19 cellular contexts compared by ENCODE assay signal in genomic region chr1:20442920-20443625, GRCh38. TPM values are rescaled to one million over a fixed set of nuclear protein-coding genes. Genes with fewer than 3 reads are reported as not detected.
A peak's percentile ranks its signal among the peaks of the same experiment; 100 is the strongest.
DNase-seq lines count a peak whose midpoint lies in the region; ATAC-seq and TF ChIP-seq lines count a peak whose summit lies in the region.
"Had no signal": no experiment of that assay in that cellular context is flagged by ENCODE, and none has a peak within 500 bp of the region (broad histone marks: within the 10 kb centered on the region; RNA-seq: fewer than 3 reads in every experiment).

No MANE protein-coding gene starts in this region.

- H3K4me1 ChIP-seq in vagina, result no peaks in the 10 kb centered on the region
- H3K4me1 ChIP-seq: stomach had no signal

- no peak for TF ChIP-seq POLR2A in vagina (IDR thresholded peaks at IDR 0.05)

- DNase-seq in AG09319 (ENCODE audit: extremely low read depth, low read depth), result peak; percentile 25
- DNase-seq in GM04503 (ENCODE audit: low read depth), result peak; percentile 29
- peak; percentile 92 for DNase-seq in NCI-H82 (lab: John Stamatoyannopoulos, UW)
- DNase-seq in mesenteric fat pad (ENCODE audit: low spot score), result peak; percentile 82
- DNase-seq in GM10266 (ENCODE audit: extremely low spot score), result no peak
- no peak for DNase-seq in vagina (ENCODE audit: extremely low spot score in 2 of 2)
- no peak for DNase-seq in midbrain (lab: John Stamatoyannopoulos, UW)
- DNase-seq in left ventricle myocardium superior, result no peak
- DNase-seq: activated CD8-positive, alpha-beta T cell treated with anti-CD3 and anti-CD28 coated beads for 36 hours; activated naive CD8-positive, alpha-beta T cell treated with anti-CD3 and anti-CD28 coated beads, Interleukin-2, amount 10 ng/mL, durations not matched to agents 7 days and 5 days; activated T-cell treated with anti-CD3 and anti-CD28 coated beads, Interleukin-2, amount 50 U/mL, for 24 hours; brain microvascular endothelial cell; GDM1; NCI-H1436; NCI-H446 treated with DMSO at 0.1 percent for 48 hours; ovary; SHP77; stimulated activated CD4-positive, alpha-beta T cell treated with anti-CD3 and anti-CD28 coated beads, Interleukin-1b, Interleukin-23, amount 100 ng/mL, for 48 hours; stomach had no signal

- no peaks in the 10 kb centered on the region for H3K9me3 ChIP-seq in vagina
- H3K9me3 ChIP-seq: ovary, stomach had no signal

- H3K27me3 ChIP-seq in vagina, result no peaks in the 10 kb centered on the region
- H3K27me3 ChIP-seq: brain microvascular endothelial cell, ovary had no signal

- no peak overlapping the region for H3K4me3 ChIP-seq in vagina
- H3K4me3 ChIP-seq: ovary, stomach had no signal

- intact Hi-C loops in vagina (cut with DNase I), result no loop called here
- intact Hi-C loops in left ventricle myocardium superior (cut with micrococcal nuclease), result no loop called here

- H3K36me3 ChIP-seq in vagina, result no peaks in the 10 kb centered on the region
- H3K36me3 ChIP-seq: brain microvascular endothelial cell, ovary, stomach had no signal

- no peak overlapping the region for H3K27ac ChIP-seq in vagina
- H3K27ac ChIP-seq: brain microvascular endothelial cell, ovary, stomach had no signal

- ATAC-seq in left ventricle myocardium superior, result no peak
- ATAC-seq: activated CD8-positive, alpha-beta T cell treated with anti-CD3 and anti-CD28 coated beads for 36 hours had no signal

- no peak for TF ChIP-seq CTCF in AG09319 (IDR thresholded peaks at IDR 0.05; ENCODE audit: low read depth, low read length)
- TF ChIP-seq CTCF in GM10266 (IDR thresholded peaks at IDR 0.05; ENCODE audit: control insufficient read depth, insufficient read depth, low read depth, missing control alignments), result no peak
- no peak for TF ChIP-seq CTCF in vagina (IDR thresholded peaks at IDR 0.05)

RNA-seq across cellular contexts. Expression of gene CAMK2N1, which starts 42.9 kb away (rescaled TPM):
- total RNA-seq in mesenteric fat pad (13.6 TPM), vagina (18.9 TPM), left ventricle myocardium superior (9.9 TPM)

Comparison
In these comparisons a context has a peak if more than half of its experiments do, and no peak if none do; other contexts are left out.
1. DNase-seq: peak in AG09319 (single experiment), GM04503 (single experiment), NCI-H82 (single experiment) and mesenteric fat pad (single experiment); none in GM10266 (single experiment), vagina (0 of 2), midbrain (single experiment) and left ventricle myocardium superior (single experiment).